Comparison of ENCODE assay signal across 16 cellular contexts in the genomic region with DNA sequence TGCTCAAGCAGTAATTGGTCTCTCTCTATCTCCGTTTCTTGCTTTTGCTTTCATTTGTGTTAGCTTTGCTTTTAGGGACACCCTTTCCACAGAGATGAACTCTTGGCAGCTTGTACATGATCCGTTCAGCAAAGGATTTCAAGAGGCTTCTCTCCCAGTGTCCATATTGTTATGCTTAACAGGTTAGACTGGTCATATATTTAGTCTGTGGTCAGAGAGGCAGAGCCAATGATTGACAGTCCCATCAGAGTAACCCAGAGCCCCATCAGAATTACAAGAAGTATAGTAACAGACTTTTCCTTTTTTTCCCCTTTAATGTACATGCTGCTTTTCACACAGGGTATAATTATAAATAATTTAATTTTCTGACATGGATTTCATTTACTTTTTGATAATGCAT.
"Had no signal": no experiment of that assay in that cellular context is flagged by ENCODE, and none has a peak within 500 bp of the region (broad histone marks: within the 10 kb centered on the region; RNA-seq: fewer than 3 reads in every experiment).

No MANE protein-coding gene starts in this region.

- DNase-seq: activated naive CD4-positive, alpha-beta T cell treated with anti-CD3 and anti-CD28 coated beads for 36 hours; activated T-cell treated with anti-CD3 and anti-CD28 coated beads, Interleukin-2, amount 50 U/mL, for 1 hour; dorsolateral prefrontal cortex; endodermal cell; erythroblast; left colon; nephron progenitor cell; occipital lobe; stimulated activated CD4-positive, alpha-beta T cell treated with anti-CD3 and anti-CD28 coated beads, Interleukin-4, amount 100 ng/mL, for 24 hours; stimulated activated naive CD4-positive, alpha-beta T cell; tibial artery had no signal

- H3K27me3 Mint-ChIP-seq: progenitor cell of endocrine pancreas had no signal

- H3K9me3 Mint-ChIP-seq: activated naive CD4-positive, alpha-beta T cell treated with anti-CD3 and anti-CD28 coated beads for 36 hours; activated T-helper 2 cell treated with anti-CD3 and anti-CD28 coated beads, Interferon-gamma antibody, Interleukin-2, Interleukin-4, amounts not matched to agents 10 μg/mL and 5 μg/mL and 100 μg/mL, durations not matched to agents 14 hours and 24 hours and 36 hours; endodermal cell; mesothelial cell of epicardium; nephron progenitor cell had no signal

- H3K4me1 Mint-ChIP-seq: mesothelial cell of epicardium, nephron progenitor cell had no signal

- H3K27ac ChIP-seq: cardiac muscle cell, dorsolateral prefrontal cortex, right atrium auricular region, tibial artery had no signal

- H3K4me3 Mint-ChIP-seq: activated naive CD4-positive, alpha-beta T cell treated with anti-CD3 and anti-CD28 coated beads for 36 hours; endodermal cell; mesothelial cell of epicardium; nephron progenitor cell had no signal

- ATAC-seq: left colon had no signal

- H3K27ac Mint-ChIP-seq: activated naive CD4-positive, alpha-beta T cell treated with anti-CD3 and anti-CD28 coated beads for 36 hours; activated T-helper 2 cell treated with anti-CD3 and anti-CD28 coated beads, Interferon-gamma antibody, Interleukin-2, Interleukin-4, amounts not matched to agents 10 μg/mL and 5 μg/mL and 100 μg/mL, durations not matched to agents 14 hours and 24 hours and 36 hours; endodermal cell; mesothelial cell of epicardium; nephron progenitor cell; progenitor cell of endocrine pancreas had no signal
